8 cellular contexts compared by ENCODE assay signal in genomic region chr6:47235964-47236760, GRCh38.
DNase-seq lines count a peak whose midpoint lies in the region; ATAC-seq, FAIRE-seq and TF ChIP-seq lines count a peak whose summit lies in the region.

No MANE protein-coding gene starts in this region.

- H3K27ac ChIP-seq in small intestine (ENCODE audit: low read depth in 1 of 2, low read length in 1 of 2) (peak overlapping the region; percentile 53 to 68), ascending aorta (no peak overlapping the region)

- H3K4me3 ChIP-seq in small intestine (ENCODE audit: low read depth in 1 of 2, low read length in 2 of 2), result no peak overlapping the region
- no peak overlapping the region for H3K4me3 ChIP-seq in ascending aorta

- no peak for TF ChIP-seq CTCF in ascending aorta (IDR thresholded peaks at IDR 0.05)

- H3K9me3 ChIP-seq in small intestine (ENCODE audit: control insufficient read depth, low read depth) (no peaks in the 10 kb centered on the region), ascending aorta (no peaks in the 10 kb centered on the region)

- H3K4me1 ChIP-seq in small intestine (ENCODE audit: control insufficient read depth in 2 of 2, insufficient read depth in 1 of 2, low read depth in 1 of 2, low read length in 1 of 2), result peaks cover 5 to 7% of the 10 kb centered on the region in 2 donors
- no peaks in the 10 kb centered on the region for H3K4me1 ChIP-seq in ascending aorta

- H3K36me3 ChIP-seq in small intestine (ENCODE audit: control insufficient read depth in 2 of 2, insufficient read depth in 2 of 2, low read length in 2 of 2), result no peaks in the 10 kb centered on the region
- H3K36me3 ChIP-seq in ascending aorta, result no peaks in the 10 kb centered on the region

- intact Hi-C loops in posterior cingulate gyrus (cut with DNase I), result loop anchor here (10.0 kb wide), 1 partner anchor 49 kb away; no protein-coding TSS in a partner anchor
- intact Hi-C loops in ascending aorta (cut with DNase I), result no loop called here

- WGBS in small intestine, 3 donors, result 31 to 60% (median 41%) methylated on average over 8 of the region's 8 CpGs

- H3K27me3 ChIP-seq in small intestine (ENCODE audit: control insufficient read depth in 2 of 2, insufficient read depth in 2 of 2, low read length in 2 of 2) (no peaks in the 10 kb centered on the region), ascending aorta (no peaks in the 10 kb centered on the region)

- no peak for TF ChIP-seq POLR2A in H54 (IDR thresholded peaks at IDR 0.05; ENCODE audit: low read depth, low read length)

- DNase-seq in NCI-H2029 treated with DMSO at 0.1 percent for 48 hours (lab: John Stamatoyannopoulos, UW) (peak; percentile 88), amniotic epithelial cell (ENCODE audit: low read depth) (peak; percentile 27), small intestine (peak; percentile 89), posterior cingulate gyrus (no peak), ascending aorta (ENCODE audit: low spot score in 2 of 2) (no peak), AML-193 (lab: John Stamatoyannopoulos, UW) (no peak), H54 (ENCODE audit: insufficient read length, low spot score) (no peak)

- peak; percentile 66 for ATAC-seq in GM21576 (IDR thresholded peaks at IDR 0.05; ENCODE audit: unreplicated experiment)

- FAIRE-seq in small intestine (lab: Jason Lieb, UNC), result no peak
- FAIRE-seq in H54 (lab: Jason Lieb, UNC), result no peak

Comparison
In these comparisons a context has a peak if more than half of its experiments do, and no peak if none do; other contexts are left out.
1. DNase-seq: peak in NCI-H2029 treated with DMSO at 0.1 percent for 48 hours (single experiment), amniotic epithelial cell (single experiment) and small intestine (single experiment); none in posterior cingulate gyrus (0 of 10), ascending aorta (0 of 2), AML-193 (0 of 2) and H54 (single experiment).
2. H3K27ac ChIP-seq: peak in small intestine (2 of 2); none in ascending aorta (0 of 2).